In the genomic region with DNA sequence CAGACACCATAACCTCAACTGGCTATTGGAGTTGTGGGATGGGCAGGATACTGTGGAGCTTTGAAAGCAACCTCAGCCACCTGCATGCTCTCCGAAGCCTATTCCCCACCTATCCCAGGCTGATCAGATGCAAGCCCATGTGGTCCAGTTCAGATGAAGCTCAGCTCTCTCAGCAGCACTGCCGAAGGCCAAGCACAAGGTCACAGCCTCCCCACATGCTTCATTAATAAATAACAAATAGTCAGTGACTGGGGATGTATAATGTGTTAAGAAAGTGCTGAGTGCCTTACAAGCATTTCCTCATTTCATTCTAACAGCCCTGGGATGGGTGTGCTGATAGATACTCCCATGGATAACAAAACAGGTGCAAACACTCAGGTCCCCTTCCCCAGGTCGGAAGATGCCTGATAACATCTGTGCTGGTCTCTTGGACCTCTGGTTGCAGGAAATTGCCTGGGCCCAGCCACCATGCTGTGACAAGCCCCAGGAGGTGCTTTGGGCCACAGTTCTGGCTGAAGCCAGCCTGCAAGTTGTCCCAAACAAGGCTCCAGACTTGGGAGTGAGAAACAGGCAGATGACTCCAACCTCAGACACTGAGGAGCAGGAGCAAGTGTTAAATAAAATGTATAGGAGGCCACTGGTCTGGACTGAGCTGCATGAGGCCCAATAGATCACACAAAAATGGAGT, we compare ENCODE assay signal across 10 cellular contexts. TPM values are rescaled to one million over a fixed set of nuclear protein-coding genes. Genes with fewer than 3 reads are reported as not detected.
DNase-seq lines count a peak whose midpoint lies in the region; ATAC-seq, FAIRE-seq and TF ChIP-seq lines count a peak whose summit lies in the region.
"Had no signal": no experiment of that assay in that cellular context is flagged by ENCODE, and none has a peak within 500 bp of the region (broad histone marks: within the 10 kb centered on the region; RNA-seq: fewer than 3 reads in every experiment).

No MANE protein-coding gene starts in this region.

- POLR2A ChIA-PET in activated CD4-positive, alpha-beta T cell treated with anti-CD3 and anti-CD28 coated beads for 36 hours (lab: Charles Lee), result interaction anchor here (0.7 kb wide), 1 partner anchor 36 kb away, joined by 3 read pairs; no protein-coding TSS in a partner anchor

- peaks cover 22% of the 10 kb centered on the region for H3K27me3 Mint-ChIP-seq in brain
- no peaks in the 10 kb centered on the region for H3K27me3 Mint-ChIP-seq in activated CD4-positive, alpha-beta T cell treated with anti-CD3 and anti-CD28 coated beads for 36 hours

- peak; percentile 87 for FAIRE-seq in GM19239 (lab: Jason Lieb, UNC)

- H3K36me3 ChIP-seq in lower lobe of right lung, result peaks cover 8% of the 10 kb centered on the region

- no peaks in the 10 kb centered on the region for H3K9me3 Mint-ChIP-seq in brain
- no peaks in the 10 kb centered on the region for H3K9me3 Mint-ChIP-seq in activated CD4-positive, alpha-beta T cell treated with anti-CD3 and anti-CD28 coated beads for 36 hours (ENCODE audit: low read depth)

- intact Hi-C loops in lower lobe of right lung (cut with DNase I), result no loop called here
- intact Hi-C loops in activated CD4-positive, alpha-beta T cell treated with anti-CD3 and anti-CD28 coated beads for 36 hours (cut with DNase I, micrococcal nuclease), result loop anchor here in 1 of 2 experiments (10.0 kb wide), 1 partner anchor 1689 kb away; a partner anchor contains a TSS

- DNase-seq in GM19239 (ENCODE audit: insufficient read length, low spot score) (no peak), lower lobe of right lung (no peak), substantia nigra (lab: John Stamatoyannopoulos, UW) (no peak), COLO668 (lab: John Stamatoyannopoulos, UW; ENCODE audit: unreplicated experiment) (no peak), NCI-H446 treated with DMSO at 0.1 percent for 48 hours (lab: John Stamatoyannopoulos, UW) (no peak)
- no peak for DNase-seq in stimulated activated naive CD4-positive, alpha-beta T cell (lab: John Stamatoyannopoulos, UW)
- no peak for DNase-seq in activated CD4-positive, alpha-beta T cell treated with anti-CD3 and anti-CD28 coated beads for 36 hours
- DNase-seq: mesendoderm; stimulated activated CD4-positive, alpha-beta T cell treated with anti-CD3 and anti-CD28 coated beads, Interleukin-1b, Interleukin-23, amount 100 ng/mL, for 48 hours had no signal

- no peaks in the 10 kb centered on the region for H3K36me3 Mint-ChIP-seq in brain
- no peaks in the 10 kb centered on the region for H3K36me3 Mint-ChIP-seq in activated CD4-positive, alpha-beta T cell treated with anti-CD3 and anti-CD28 coated beads for 36 hours (ENCODE audit: low read depth)

- H3K4me1 Mint-ChIP-seq in brain, result peaks cover 64% of the 10 kb centered on the region
- peaks cover 62% of the 10 kb centered on the region for H3K4me1 Mint-ChIP-seq in activated CD4-positive, alpha-beta T cell treated with anti-CD3 and anti-CD28 coated beads for 36 hours

- H3K9me3 ChIP-seq in lower lobe of right lung, result no peaks in the 10 kb centered on the region

- H3K27ac ChIP-seq in lower lobe of right lung (peak overlapping the region; percentile 74), substantia nigra (ENCODE audit: low read depth, low read length, poor library complexity, severe bottlenecking) (peak overlapping the region; percentile 31)

- no peak overlapping the region for H3K4me3 ChIP-seq in lower lobe of right lung

- TF ChIP-seq CTCF in brain (conservative IDR thresholded peaks at IDR 0.05), result no peak
- TF ChIP-seq CTCF in lower lobe of right lung (IDR thresholded peaks at IDR 0.05), result no peak

- H3K27me3 ChIP-seq in lower lobe of right lung (ENCODE audit: low read depth), result no peaks in the 10 kb centered on the region

- H3K27ac Mint-ChIP-seq in brain, result peak overlapping the region in 4 of 5 experiments; percentile 31 to 90 (median 82)
- no peak overlapping the region for H3K27ac Mint-ChIP-seq in activated CD4-positive, alpha-beta T cell treated with anti-CD3 and anti-CD28 coated beads for 36 hours

- CTCF ChIA-PET in activated CD4-positive, alpha-beta T cell treated with anti-CD3 and anti-CD28 coated beads for 36 hours (lab: Charles Lee), result interaction anchor here (1.7 kb wide), 1 partner anchor 60 kb away, joined by 5 read pairs; no protein-coding TSS in a partner anchor

- peaks cover 81% of the 10 kb centered on the region for H3K4me1 ChIP-seq in lower lobe of right lung

- H3K4me3 Mint-ChIP-seq in brain, result peak overlapping the region in 1 of 5 experiments; percentile 39
- H3K4me3 Mint-ChIP-seq in activated CD4-positive, alpha-beta T cell treated with anti-CD3 and anti-CD28 coated beads for 36 hours, result no peak overlapping the region

- no peak for ATAC-seq in lower lobe of right lung
- ATAC-seq in activated CD4-positive, alpha-beta T cell treated with anti-CD3 and anti-CD28 coated beads for 36 hours, result no peak

RNA-seq across cellular contexts. Expression of a gene that starts 3.7 kb away (rescaled TPM):
- 12.2 TPM for polyA plus RNA-seq in brain (ENCODE audit: insufficient read depth, low read depth, low replicate concordance)
- total RNA-seq in lower lobe of right lung, result 41.8 TPM
- total RNA-seq in activated CD4-positive, alpha-beta T cell treated with anti-CD3 and anti-CD28 coated beads for 36 hours, result 10 to 100 TPM in 1 of 2 experiments, 1 to 10 TPM in 1; 8.5 to 10.7 TPM

RNA-seq across cellular contexts. Expression of a gene that starts 27.7 kb away (rescaled TPM):
- 0.56 TPM for polyA plus RNA-seq in brain (ENCODE audit: insufficient read depth, low read depth, low replicate concordance)
- not detected for total RNA-seq in lower lobe of right lung
- total RNA-seq in activated CD4-positive, alpha-beta T cell treated with anti-CD3 and anti-CD28 coated beads for 36 hours, result not detected
